ENCODE assay signal across 9 cellular contexts in genomic region chr22:46084943-46085830, GRCh38.
DNase-seq lines count a peak whose midpoint lies in the region; TF ChIP-seq lines count a peak whose summit lies in the region.
"Had no signal": no experiment of that assay in that cellular context is flagged by ENCODE, and none has a peak within 500 bp of the region (broad histone marks: within the 10 kb centered on the region; RNA-seq: fewer than 3 reads in every experiment).

No MANE protein-coding gene starts in this region.

- no peak overlapping the region for H2AFZ ChIP-seq in parathyroid adenoma

- H3K9ac ChIP-seq in parathyroid adenoma: no peak overlapping the region

- intact Hi-C loops in activated T-helper 2 cell treated with anti-CD3 and anti-CD28 coated beads, Interferon-gamma antibody, Interleukin-2, Interleukin-4, amounts not matched to agents 10 μg/mL and 5 μg/mL and 100 μg/mL, durations not matched to agents 14 hours and 24 hours and 36 hours (cut with micrococcal nuclease): no loop called here

- peak overlapping the region; percentile 26 for H3K4me3 ChIP-seq in BJ (ENCODE audit: low read depth, low read length)
- H3K4me3 ChIP-seq in SJSA1: peak overlapping the region; percentile 88
- peak overlapping the region; percentile 94 for H3K4me3 ChIP-seq in fibroblast of mammary gland (ENCODE audit: control insufficient read depth, low read depth, low read length)
- H3K4me3 ChIP-seq in parathyroid adenoma (ENCODE audit: low read depth, low read length): no peak overlapping the region

- CTCF ChIA-PET in BJ (lab: Yijun Ruan, JAX): interaction anchor here (1.1 to 2.0 kb wide), 2 partner anchors 72 to 79 kb away, joined by 3 to 9 read pairs; no protein-coding TSS in a partner anchor

- DNase-seq in BJ (ENCODE audit: low read depth) (no peak), SJSA1 (ENCODE audit: low read depth in 1 of 2, low spot score in 2 of 2) (peak; percentile 87 to 88), fibroblast of mammary gland (ENCODE audit: low read depth) (peak; percentile 92), endothelial cell (ENCODE audit: low spot score) (no peak), NCI-H187 treated with DMSO at 0.1 percent for 48 hours (lab: John Stamatoyannopoulos, UW) (no peak)
- DNase-seq in stimulated activated CD4-positive, alpha-beta T cell treated with anti-CD3 and anti-CD28 coated beads, Interleukin-4, amount 100 ng/mL, for 1 hour: no peak
- no peak for DNase-seq in activated T-helper 2 cell treated with anti-CD3 and anti-CD28 coated beads, Interferon-gamma antibody, Interleukin-2, Interleukin-4, amounts not matched to agents 10 μg/mL and 5 μg/mL and 100 μg/mL, durations not matched to agents 14 hours and 24 hours and 36 hours (ENCODE audit: low spot score)

- H3K36me3 Mint-ChIP-seq in endothelial cell (ENCODE audit: low read depth, unreplicated experiment): no peaks in the 10 kb centered on the region
- no peaks in the 10 kb centered on the region for H3K36me3 Mint-ChIP-seq in activated T-helper 2 cell treated with anti-CD3 and anti-CD28 coated beads, Interferon-gamma antibody, Interleukin-2, Interleukin-4, amounts not matched to agents 10 μg/mL and 5 μg/mL and 100 μg/mL, durations not matched to agents 14 hours and 24 hours and 36 hours (ENCODE audit: low read depth)

- no peak overlapping the region for H3K27ac Mint-ChIP-seq in endothelial cell (ENCODE audit: unreplicated experiment)
- H3K27ac Mint-ChIP-seq in activated T-helper 2 cell treated with anti-CD3 and anti-CD28 coated beads, Interferon-gamma antibody, Interleukin-2, Interleukin-4, amounts not matched to agents 10 μg/mL and 5 μg/mL and 100 μg/mL, durations not matched to agents 14 hours and 24 hours and 36 hours: no peak overlapping the region
- H3K27ac Mint-ChIP-seq: T-helper 17 cell had no signal

- H3K4me1 ChIP-seq in SJSA1 (replicated peaks) (peaks cover 74% of the 10 kb centered on the region), parathyroid adenoma (no peaks in the 10 kb centered on the region)

- no peaks in the 10 kb centered on the region for H3K9me3 Mint-ChIP-seq in endothelial cell (ENCODE audit: unreplicated experiment)
- H3K9me3 Mint-ChIP-seq in activated T-helper 2 cell treated with anti-CD3 and anti-CD28 coated beads, Interferon-gamma antibody, Interleukin-2, Interleukin-4, amounts not matched to agents 10 μg/mL and 5 μg/mL and 100 μg/mL, durations not matched to agents 14 hours and 24 hours and 36 hours: no peaks in the 10 kb centered on the region

- H3K36me3 ChIP-seq in BJ (ENCODE audit: control insufficient read depth, insufficient read depth, low read length): peaks cover 42% of the 10 kb centered on the region
- H3K36me3 ChIP-seq in SJSA1: peaks cover 99% of the 10 kb centered on the region
- H3K36me3 ChIP-seq in parathyroid adenoma (ENCODE audit: control insufficient read depth, insufficient read depth, low read length): no peaks in the 10 kb centered on the region

- peak overlapping the region; percentile 92 for H3K27ac ChIP-seq in SJSA1
- peak overlapping the region; percentile 39 for H3K27ac ChIP-seq in parathyroid adenoma

- no peaks in the 10 kb centered on the region for H3K9me3 ChIP-seq in SJSA1 (replicated peaks)
- H3K9me3 ChIP-seq in parathyroid adenoma (ENCODE audit: control insufficient read depth, low read length): no peaks in the 10 kb centered on the region

- POLR2A ChIA-PET in BJ (lab: Charles Lee): no interaction called here

- TF ChIP-seq CTCF in BJ (IDR thresholded peaks at IDR 0.05; ENCODE audit: insufficient read depth, low read depth, low read length) (no peak), fibroblast of mammary gland (conservative IDR thresholded peaks at IDR 0.05; ENCODE audit: control insufficient read depth, insufficient read depth, low read depth, low read length) (no peak), parathyroid adenoma (IDR thresholded peaks at IDR 0.05) (no peak), endothelial cell (IDR thresholded peaks at IDR 0.05; ENCODE audit: unreplicated experiment) (no peak)

- no peaks in the 10 kb centered on the region for H3K27me3 ChIP-seq in BJ (ENCODE audit: control insufficient read depth, insufficient read depth, low read length)
- H3K27me3 ChIP-seq in SJSA1 (replicated peaks): 0 out of 2 replicates have a peak, but pooled peaks cover 4% of the 10 kb centered on the region
- H3K27me3 ChIP-seq in parathyroid adenoma (ENCODE audit: control insufficient read depth, insufficient read depth, low read length): no peaks in the 10 kb centered on the region

- H3K27me3 Mint-ChIP-seq in endothelial cell (ENCODE audit: unreplicated experiment): peaks cover 2% of the 10 kb centered on the region
- no peaks in the 10 kb centered on the region for H3K27me3 Mint-ChIP-seq in activated T-helper 2 cell treated with anti-CD3 and anti-CD28 coated beads, Interferon-gamma antibody, Interleukin-2, Interleukin-4, amounts not matched to agents 10 μg/mL and 5 μg/mL and 100 μg/mL, durations not matched to agents 14 hours and 24 hours and 36 hours (ENCODE audit: low read depth)
- H3K27me3 Mint-ChIP-seq: T-helper 17 cell had no signal

- no peaks in the 10 kb centered on the region for H3K4me1 Mint-ChIP-seq in endothelial cell (ENCODE audit: unreplicated experiment)
- H3K4me1 Mint-ChIP-seq in activated T-helper 2 cell treated with anti-CD3 and anti-CD28 coated beads, Interferon-gamma antibody, Interleukin-2, Interleukin-4, amounts not matched to agents 10 μg/mL and 5 μg/mL and 100 μg/mL, durations not matched to agents 14 hours and 24 hours and 36 hours (ENCODE audit: low read depth): no peaks in the 10 kb centered on the region

- H3K4me2 ChIP-seq in parathyroid adenoma (ENCODE audit: low read length): peak overlapping the region; percentile 35

- no peak overlapping the region for H3K4me3 Mint-ChIP-seq in endothelial cell (ENCODE audit: unreplicated experiment)
- no peak overlapping the region for H3K4me3 Mint-ChIP-seq in activated T-helper 2 cell treated with anti-CD3 and anti-CD28 coated beads, Interferon-gamma antibody, Interleukin-2, Interleukin-4, amounts not matched to agents 10 μg/mL and 5 μg/mL and 100 μg/mL, durations not matched to agents 14 hours and 24 hours and 36 hours (ENCODE audit: low read depth)
- H3K4me3 Mint-ChIP-seq: T-helper 17 cell had no signal

- H3K79me2 ChIP-seq in parathyroid adenoma: peaks cover 14% of the 10 kb centered on the region

Comparison
In these comparisons a context has a peak if more than half of its experiments do, and no peak if none do; other contexts are left out.
1. DNase-seq: peak in SJSA1 (2 of 2) and fibroblast of mammary gland (single experiment); none in BJ (single experiment), endothelial cell (single experiment), NCI-H187 treated with DMSO at 0.1 percent for 48 hours (single experiment), stimulated activated CD4-positive, alpha-beta T cell treated with anti-CD3 and anti-CD28 coated beads, Interleukin-4, amount 100 ng/mL, for 1 hour (single experiment) and activated T-helper 2 cell treated with anti-CD3 and anti-CD28 coated beads, Interferon-gamma antibody, Interleukin-2, Interleukin-4, amounts not matched to agents 10 μg/mL and 5 μg/mL and 100 μg/mL, durations not matched to agents 14 hours and 24 hours and 36 hours (single experiment).